ENCODE assay signal across 27 cellular contexts in the genomic region with DNA sequence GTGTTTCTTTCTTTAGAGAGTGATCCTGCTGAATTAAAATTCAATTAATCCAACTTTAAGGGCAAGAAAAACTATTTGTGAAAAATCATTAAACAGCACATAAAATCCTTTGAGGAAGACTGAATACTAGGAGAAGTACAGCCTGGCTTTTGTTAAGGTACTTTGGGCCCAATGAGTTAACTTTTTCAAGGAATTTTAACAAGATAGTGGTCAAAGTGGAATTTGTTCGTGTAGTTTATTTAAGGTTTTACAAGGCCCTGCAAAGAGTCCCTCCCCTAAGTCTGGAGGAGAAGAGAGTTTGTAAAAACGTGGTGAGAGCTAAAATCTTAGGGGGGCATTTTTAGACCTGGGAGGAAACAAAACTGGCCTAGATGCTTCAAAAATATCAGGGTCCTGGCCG. TPM values are rescaled to one million over a fixed set of nuclear protein-coding genes. Genes with fewer than 3 reads are reported as not detected.
"Had no signal": no experiment of that assay in that cellular context is flagged by ENCODE, and none has a peak within 500 bp of the region (broad histone marks: within the 10 kb centered on the region; RNA-seq: fewer than 3 reads in every experiment).

No MANE protein-coding gene starts in this region.

- H3K36me3 ChIP-seq: esophagus muscularis mucosa, left lung, lower lobe of right lung, prostate gland, sigmoid colon, thoracic aorta had no signal

- H3K27ac ChIP-seq: esophagus muscularis mucosa, left lung, lower lobe of right lung, prostate gland, sigmoid colon, thoracic aorta had no signal

- H3K36me3 Mint-ChIP-seq: natural killer cell; stimulated activated effector memory CD8-positive, alpha-beta T cell treated with anti-CD3 and anti-CD28 coated beads, Interleukin-12 subunit alpha, Interleukin-12 subunit beta, amount 100 ng/mL, for 72 hours had no signal

- H3K27me3 ChIP-seq: esophagus muscularis mucosa, left lung, sigmoid colon had no signal

- H3K4me1 Mint-ChIP-seq: natural killer cell; stimulated activated effector memory CD8-positive, alpha-beta T cell treated with anti-CD3 and anti-CD28 coated beads, Interleukin-12 subunit alpha, Interleukin-12 subunit beta, amount 100 ng/mL, for 72 hours had no signal

- H3K27ac Mint-ChIP-seq: activated naive CD4-positive, alpha-beta T cell treated with anti-CD3 and anti-CD28 coated beads for 36 hours; activated T-cell treated with anti-CD3 and anti-CD28 coated beads, Interleukin-2, amount 50 U/mL, for 72 hours; natural killer cell; stimulated activated effector memory CD8-positive, alpha-beta T cell treated with anti-CD3 and anti-CD28 coated beads, Interleukin-12 subunit alpha, Interleukin-12 subunit beta, amount 100 ng/mL, for 72 hours; stimulated activated naive CD8-positive, alpha-beta T cell treated with anti-CD3 and anti-CD28 coated beads, Interleukin-15, Interleukin-2, amounts not matched to agents 100 ng/mL and 50 ng/mL, for 24 hours had no signal

- H3K4me1 ChIP-seq: esophagus muscularis mucosa, left lung, lower lobe of right lung, prostate gland, sigmoid colon had no signal

- H3K4me3 ChIP-seq: esophagus muscularis mucosa, left lung, lower lobe of right lung, prostate gland, sigmoid colon, thoracic aorta had no signal

- DNase-seq: activated CD4-positive, alpha-beta T cell treated with anti-CD3 and anti-CD28 coated beads for 4 hours; activated CD4-positive, alpha-beta T cell treated with anti-CD3 and anti-CD28 coated beads, Interleukin-2, amount 50 U/mL, for 4 hours; activated effector memory CD4-positive, alpha-beta T cell treated with Interleukin-2 at 50 U/mL for 16 hours; activated naive CD4-positive, alpha-beta T cell treated with anti-CD3 and anti-CD28 coated beads for 36 hours; activated T-cell treated with anti-CD3 and anti-CD28 coated beads for 4 hours; activated T-cell treated with anti-CD3 and anti-CD28 coated beads, Interleukin-2, amount 50 U/mL, for 72 hours; amygdala; caudate nucleus; left lung; lower lobe of right lung; mesenchymal stem cell; natural killer cell; retina; sigmoid colon; small intestine; stimulated activated CD4-positive, alpha-beta T cell treated with anti-CD3 and anti-CD28 coated beads, Interleukin-4, amount 100 ng/mL, for 24 hours; T-helper 1 cell; trophoblast cell had no signal

- H3K4me3 Mint-ChIP-seq: activated naive CD4-positive, alpha-beta T cell treated with anti-CD3 and anti-CD28 coated beads for 36 hours; activated T-cell treated with anti-CD3 and anti-CD28 coated beads, Interleukin-2, amount 50 U/mL, for 72 hours; natural killer cell; stimulated activated effector memory CD8-positive, alpha-beta T cell treated with anti-CD3 and anti-CD28 coated beads, Interleukin-12 subunit alpha, Interleukin-12 subunit beta, amount 100 ng/mL, for 72 hours; stimulated activated naive CD8-positive, alpha-beta T cell treated with anti-CD3 and anti-CD28 coated beads, Interleukin-15, Interleukin-2, amounts not matched to agents 100 ng/mL and 50 ng/mL, for 24 hours had no signal

- ATAC-seq: activated T-cell treated with anti-CD3 and anti-CD28 coated beads, Interleukin-2, amount 50 U/mL, for 72 hours; left lung; lower lobe of right lung; natural killer cell; stimulated activated effector memory CD8-positive, alpha-beta T cell treated with anti-CD3 and anti-CD28 coated beads, Interleukin-12 subunit alpha, Interleukin-12 subunit beta, amount 100 ng/mL, for 72 hours had no signal

- H3K9me3 Mint-ChIP-seq: activated naive CD4-positive, alpha-beta T cell treated with anti-CD3 and anti-CD28 coated beads for 36 hours; activated T-cell treated with anti-CD3 and anti-CD28 coated beads, Interleukin-2, amount 50 U/mL, for 72 hours; natural killer cell; stimulated activated effector memory CD8-positive, alpha-beta T cell treated with anti-CD3 and anti-CD28 coated beads, Interleukin-12 subunit alpha, Interleukin-12 subunit beta, amount 100 ng/mL, for 72 hours; stimulated activated naive CD8-positive, alpha-beta T cell treated with anti-CD3 and anti-CD28 coated beads, Interleukin-15, Interleukin-2, amounts not matched to agents 100 ng/mL and 50 ng/mL, for 24 hours had no signal

- FAIRE-seq: frontal cortex, islet of Langerhans, small intestine, urothelium cell line had no signal

- H3K9me3 ChIP-seq: esophagus muscularis mucosa, left lung, lower lobe of right lung, prostate gland, sigmoid colon, thoracic aorta had no signal

RNA-seq across cellular contexts. Expression of a gene that starts 26.0 kb away (rescaled TPM):
- total RNA-seq: esophagus muscularis mucosa, osteocyte, sigmoid colon, thoracic aorta had no signal
- polyA plus RNA-seq: sigmoid colon had no signal
